In genomic region chr7:25116621-25117020, GRCh38 we compare ENCODE assay signal across 1 cellular context.
A peak's percentile ranks its signal among the peaks of the same experiment; 100 is the strongest.
TF ChIP-seq lines count a peak whose summit lies in the region.

No MANE protein-coding gene starts in this region.

TF ChIP-seq in K562, 482 proteins besides CTCF, POLR2A, EP300 and RAD21 (continued from another document):
- TF ChIP-seq KLF13 (tag; IDR thresholded peaks at IDR 0.05; ENCODE audit: borderline replicate concordance, low read depth): no peak
- TF ChIP-seq NR2F6 (CRISPR knock-in tag; IDR thresholded peaks at IDR 0.05): no peak
- TF ChIP-seq, protein P1, sequence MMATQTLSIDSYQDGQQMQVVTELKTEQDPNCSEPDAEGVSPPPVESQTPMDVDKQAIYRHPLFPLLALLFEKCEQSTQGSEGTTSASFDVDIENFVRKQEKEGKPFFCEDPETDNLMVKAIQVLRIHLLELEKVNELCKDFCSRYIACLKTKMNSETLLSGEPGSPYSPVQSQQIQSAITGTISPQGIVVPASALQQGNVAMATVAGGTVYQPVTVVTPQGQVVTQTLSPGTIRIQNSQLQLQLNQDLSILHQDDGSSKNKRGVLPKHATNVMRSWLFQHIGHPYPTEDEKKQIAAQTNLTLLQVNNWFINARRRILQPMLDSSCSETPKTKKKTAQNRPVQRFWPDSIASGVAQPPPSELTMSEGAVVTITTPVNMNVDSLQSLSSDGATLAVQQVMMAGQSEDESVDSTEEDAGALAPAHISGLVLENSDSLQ (IDR thresholded peaks at IDR 0.05): 0 out of 2 replicates have a peak, but pooled peaks have one; percentile 11
- no peak for TF ChIP-seq ZNF282 (CRISPR knock-in tag; IDR thresholded peaks at IDR 0.05)
- TF ChIP-seq NR3C1 (CRISPR knock-in tag; IDR thresholded peaks at IDR 0.05): no peak
- no peak for TF ChIP-seq HNRNPLL (IDR thresholded peaks at IDR 0.05; ENCODE audit: low read depth, low read length, poor library complexity, severe bottlenecking)
- TF ChIP-seq ZNF146 (CRISPR knock-in tag; IDR thresholded peaks at IDR 0.05; ENCODE audit: unreplicated experiment): no peak
- no peak for TF ChIP-seq BACH1 (tag; IDR thresholded peaks at IDR 0.05)
